9 cellular contexts compared by ENCODE assay signal in the genomic region with DNA sequence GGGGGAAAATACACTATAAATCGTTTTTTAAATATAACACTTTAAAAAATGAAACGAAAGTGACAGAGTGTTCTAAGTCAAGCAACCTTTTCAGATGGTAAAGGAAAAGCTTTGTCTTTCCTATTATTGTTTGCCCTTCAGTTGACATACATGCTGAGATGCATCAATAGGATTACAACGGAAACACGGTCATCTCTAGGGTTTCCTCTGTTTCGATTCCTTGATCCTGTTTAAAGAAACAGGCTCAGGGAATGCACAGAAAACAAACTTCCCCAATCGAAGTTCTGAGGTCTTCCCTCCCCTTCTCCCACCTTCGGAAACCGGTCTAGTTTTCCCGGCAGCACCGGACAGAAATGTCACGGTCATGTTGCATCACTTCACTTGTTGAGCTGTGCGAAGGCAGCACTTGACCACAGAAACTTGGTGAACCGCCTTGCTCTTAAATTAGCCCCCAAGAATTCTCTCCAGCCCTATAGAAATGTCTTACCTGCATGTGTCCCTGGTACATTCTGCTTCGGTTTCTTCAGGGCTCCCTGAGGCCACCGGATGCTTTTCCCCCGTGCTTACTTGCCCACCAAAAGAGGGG. TPM values are rescaled to one million over a fixed set of nuclear protein-coding genes. Genes with fewer than 3 reads are reported as not detected.
DNase-seq lines count a peak whose midpoint lies in the region; ATAC-seq and TF ChIP-seq lines count a peak whose summit lies in the region.
"Had no signal": no experiment of that assay in that cellular context is flagged by ENCODE, and none has a peak within 500 bp of the region (broad histone marks: within the 10 kb centered on the region; RNA-seq: fewer than 3 reads in every experiment).

No MANE protein-coding gene starts in this region.

- H3K27me3 ChIP-seq in hepatocyte (peaks cover 70% of the 10 kb centered on the region), tibial artery (peaks cover 0 to 37% of the 10 kb centered on the region in 2 donors)

- H3K9me3 ChIP-seq in hepatocyte (ENCODE audit: low read depth) (no peaks in the 10 kb centered on the region), tibial artery (no peaks in the 10 kb centered on the region)

- H3K36me3 ChIP-seq in hepatocyte (replicated peaks; ENCODE audit: insufficient read depth, low read depth) (no peaks in the 10 kb centered on the region), tibial artery (no peaks in the 10 kb centered on the region)

- peaks cover 12% of the 10 kb centered on the region for H3K4me1 Mint-ChIP-seq in activated CD8-positive, alpha-beta memory T cell treated with anti-CD3 and anti-CD28 coated beads, Interleukin-2, amount 10 ng/mL, durations not matched to agents 7 days and 5 days

- no peaks in the 10 kb centered on the region for H3K36me3 Mint-ChIP-seq in activated CD8-positive, alpha-beta memory T cell treated with anti-CD3 and anti-CD28 coated beads, Interleukin-2, amount 10 ng/mL, durations not matched to agents 7 days and 5 days

- H3K4me1 ChIP-seq in hepatocyte (ENCODE audit: insufficient read depth) (peaks cover 3% of the 10 kb centered on the region), tibial artery (peaks cover 0 to 12% (median 5%) of the 10 kb centered on the region in 4 donors)

- no peaks in the 10 kb centered on the region for H3K9me3 Mint-ChIP-seq in activated CD8-positive, alpha-beta memory T cell treated with anti-CD3 and anti-CD28 coated beads, Interleukin-2, amount 10 ng/mL, durations not matched to agents 7 days and 5 days (ENCODE audit: low read depth)

- peak overlapping the region; percentile 33 for H2AFZ ChIP-seq in hepatocyte

- peaks cover 62% of the 10 kb centered on the region for H3K27me3 Mint-ChIP-seq in activated CD8-positive, alpha-beta memory T cell treated with anti-CD3 and anti-CD28 coated beads, Interleukin-2, amount 10 ng/mL, durations not matched to agents 7 days and 5 days

- no peak overlapping the region for H3K4me3 ChIP-seq in hepatocyte
- no peak overlapping the region for H3K4me3 ChIP-seq in tibial artery

- no peaks in the 10 kb centered on the region for H3K79me2 ChIP-seq in hepatocyte

- TF ChIP-seq CTCF in hepatocyte (IDR thresholded peaks at IDR 0.05; ENCODE audit: poor library complexity) (no peak), tibial artery (IDR thresholded peaks at IDR 0.05) (no peak)

- peak overlapping the region; percentile 88 for H3K4me2 ChIP-seq in hepatocyte

- no peaks in the 10 kb centered on the region for H4K20me1 ChIP-seq in hepatocyte (ENCODE audit: insufficient read depth, poor library complexity, severe bottlenecking)

- DNase-seq in activated CD8-positive, alpha-beta memory T cell treated with anti-CD3 and anti-CD28 coated beads, Interleukin-2, amount 10 ng/mL, durations not matched to agents 7 days and 5 days = no peak
- DNase-seq in activated CD8-positive, alpha-beta memory T cell treated with anti-CD3 and anti-CD28 coated beads for 24 hours = no peak
- DNase-seq in NCI-H748 treated with DMSO at 0.1 percent for 48 hours (lab: John Stamatoyannopoulos, UW) = peak; percentile 49
- no peak for DNase-seq in hepatocyte (ENCODE audit: low spot score)
- no peak for DNase-seq in tibial artery
- DNase-seq in activated gamma-delta T cell treated with Interleukin-2 at 50 U/mL for 16 hours = no peak
- no peak for DNase-seq in AG08395 (ENCODE audit: low spot score)

- WGBS in hepatocyte (ENCODE audit: low lambda C conversion rate, missing lambda C conversion rate) = 4% methylated on average over 16 of the region's 16 CpGs

- intact Hi-C loops in tibial artery (cut with DNase I; ENCODE audit: low total_unique reads) = no loop called here

- peak overlapping the region; percentile 70 for H3K4me3 Mint-ChIP-seq in activated CD8-positive, alpha-beta memory T cell treated with anti-CD3 and anti-CD28 coated beads, Interleukin-2, amount 10 ng/mL, durations not matched to agents 7 days and 5 days

- no peak for ATAC-seq in activated CD8-positive, alpha-beta memory T cell treated with anti-CD3 and anti-CD28 coated beads, Interleukin-2, amount 10 ng/mL, durations not matched to agents 7 days and 5 days
- ATAC-seq in HG02763 (IDR thresholded peaks at IDR 0.05; ENCODE audit: unreplicated experiment) = peak; percentile 56

- H3K27ac Mint-ChIP-seq in activated CD8-positive, alpha-beta memory T cell treated with anti-CD3 and anti-CD28 coated beads, Interleukin-2, amount 10 ng/mL, durations not matched to agents 7 days and 5 days = peak overlapping the region; percentile 57
- H3K27ac Mint-ChIP-seq: activated naive CD4-positive, alpha-beta T cell treated with anti-CD3 and anti-CD28 coated beads, Interleukin-2, amount 50 U/mL, for 72 hours had no signal

- H3K9me2 ChIP-seq in hepatocyte (replicated peaks; ENCODE audit: insufficient read depth) = no peaks in the 10 kb centered on the region

- no peak overlapping the region for H3K27ac ChIP-seq in hepatocyte
- no peak overlapping the region for H3K27ac ChIP-seq in tibial artery

- CTCF ChIA-PET in activated CD8-positive, alpha-beta memory T cell treated with anti-CD3 and anti-CD28 coated beads, Interleukin-2, amount 10 ng/mL, durations not matched to agents 7 days and 5 days (lab: Charles Lee) = interaction anchor here (1.3 kb wide), 1 partner anchor 107 kb away, joined by 6 read pairs; no protein-coding TSS in a partner anchor

RNA-seq across cellular contexts. Expression of a gene that starts 0.6 kb away (rescaled TPM):
- 1 to 10 TPM in 1 of 2 experiments, under 1 TPM in 1; 0.56 to 1.1 TPM for total RNA-seq in activated CD8-positive, alpha-beta memory T cell treated with anti-CD3 and anti-CD28 coated beads, Interleukin-2, amount 10 ng/mL, durations not matched to agents 7 days and 5 days
- 0.40 and 0.63 TPM in 2 replicates for total RNA-seq in hepatocyte
- polyA plus RNA-seq in hepatocyte = 0.13 and 0.21 TPM in 2 replicates
- total RNA-seq: activated naive CD4-positive, alpha-beta T cell treated with anti-CD3 and anti-CD28 coated beads, Interleukin-2, amount 50 U/mL, for 72 hours had no signal
